ENCODE assay signal across 31 cellular contexts in the genomic region with DNA sequence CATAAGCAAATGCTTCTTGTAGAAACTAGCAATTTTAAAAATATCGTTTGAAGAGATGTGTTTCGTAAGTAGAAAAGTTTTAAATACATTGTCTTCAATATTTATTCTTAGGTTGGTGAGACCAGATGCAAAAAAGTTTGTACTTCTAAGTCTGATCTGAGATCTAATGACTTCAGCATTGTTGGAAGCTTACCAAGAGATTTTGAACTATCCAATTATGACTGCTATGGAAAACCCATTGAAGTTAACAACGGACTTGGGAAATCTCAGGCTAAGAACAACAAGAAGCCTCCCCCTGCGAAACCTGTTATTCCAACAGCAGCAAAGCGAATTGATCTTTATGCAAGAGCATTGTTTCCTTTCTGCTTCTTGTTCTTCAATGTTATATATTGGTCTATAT. TPM values are rescaled to one million over a fixed set of nuclear protein-coding genes. Genes with fewer than 3 reads are reported as not detected.
A peak's percentile ranks its signal among the peaks of the same experiment; 100 is the strongest.
DNase-seq lines count a peak whose midpoint lies in the region; ATAC-seq and TF ChIP-seq lines count a peak whose summit lies in the region.
"Had no signal": no experiment of that assay in that cellular context is flagged by ENCODE, and none has a peak within 500 bp of the region (broad histone marks: within the 10 kb centered on the region; RNA-seq: fewer than 3 reads in every experiment).

No MANE protein-coding gene starts in this region.

- H3K9me3 ChIP-seq in adipocyte (ENCODE audit: control insufficient read depth, low read length) (no peaks in the 10 kb centered on the region), heart left ventricle (no peaks in the 10 kb centered on the region), gastroesophageal sphincter (no peaks in the 10 kb centered on the region)

- WGBS in heart left ventricle, 4 donors = 72 to 78% (median 76%) methylated on average over 5 of the region's 5 CpGs
- 79 to 88% methylated on average over 5 of the region's 5 CpGs for WGBS in gastroesophageal sphincter (ENCODE audit: low coverage in 1 of 2), 2 donors

- TF ChIP-seq POLR2A in heart left ventricle (IDR thresholded peaks at IDR 0.05) (no peak), gastroesophageal sphincter (IDR thresholded peaks at IDR 0.05) (no peak)

- ATAC-seq in heart left ventricle (no peak), gastroesophageal sphincter (no peak), GM21367 (IDR thresholded peaks at IDR 0.05; ENCODE audit: unreplicated experiment) (no peak)
- ATAC-seq: HCT116, HepG2 had no signal

- H3K4me3 ChIP-seq in adipocyte (ENCODE audit: low read length) (no peak overlapping the region), heart left ventricle (no peak overlapping the region), gastroesophageal sphincter (no peak overlapping the region)
- H3K4me3 ChIP-seq: SK-N-MC had no signal

- DNase-seq in NCI-H1105 treated with DMSO at 0.1 percent for 48 hours (lab: John Stamatoyannopoulos, UW) (peak; percentile 11), NCI-H1105 (lab: John Stamatoyannopoulos, UW) (no peak), adipocyte (ENCODE audit: low read depth) (peak; percentile 12), fibroblast of peridontal ligament (ENCODE audit: extremely low read depth) (peak; percentile 62), stromal cell of bone marrow (ENCODE audit: low read depth) (peak; percentile 8), heart left ventricle (no peak)
- DNase-seq: AML-193; C1 segment of cervical spinal cord; Calu3; CD8-positive, alpha-beta memory T cell; DMS153; GDM1; KBM-7; MM.1S; NCI-H1048; NCI-H1436 treated with DMSO at 0.1 percent for 48 hours; NCI-H1930; NCI-H2171; NCI-H526 treated with DMSO at 0.1 percent for 48 hours; NK-92 treated with Interleukin-12 subunit alpha and Interleukin-12 subunit beta, amount 100 ng/mL, for 24 hours; SHP77 treated with DMSO at 0.1 percent for 48 hours had no signal

- no peaks in the 10 kb centered on the region for H3K4me1 ChIP-seq in adipocyte (ENCODE audit: control insufficient read depth, insufficient read depth, low read length)
- no peaks in the 10 kb centered on the region for H3K4me1 ChIP-seq in heart left ventricle
- peaks cover 0 to 8% (median 0%) of the 10 kb centered on the region in 3 donors for H3K4me1 ChIP-seq in gastroesophageal sphincter

- no peak for TF ChIP-seq EP300 in gastroesophageal sphincter (IDR thresholded peaks at IDR 0.05)

- intact Hi-C loops in heart left ventricle (cut with DNase I) = no loop called here

- H3K27me3 ChIP-seq in adipocyte (replicated peaks; ENCODE audit: control insufficient read depth, insufficient read depth, low read length) (no peaks in the 10 kb centered on the region), heart left ventricle (no peaks in the 10 kb centered on the region), gastroesophageal sphincter (no peaks in the 10 kb centered on the region)

- H3K36me3 ChIP-seq in adipocyte (ENCODE audit: control insufficient read depth, insufficient read depth, low read length, severe bottlenecking) (no peaks in the 10 kb centered on the region), heart left ventricle (no peaks in the 10 kb centered on the region), gastroesophageal sphincter (no peaks in the 10 kb centered on the region)

- H3K27ac ChIP-seq in heart left ventricle (no peak overlapping the region), gastroesophageal sphincter (no peak overlapping the region)
- H3K27ac ChIP-seq: 22Rv1, HL-60, RWPE1, SK-N-MC had no signal

- H3K9ac ChIP-seq in adipocyte (ENCODE audit: low read length) = no peak overlapping the region

- no peak for TF ChIP-seq CTCF in heart left ventricle (IDR thresholded peaks at IDR 0.05)
- TF ChIP-seq CTCF in gastroesophageal sphincter (IDR thresholded peaks at IDR 0.05) = no peak

RNA-seq across cellular contexts. Expression of a gene that starts 50.2 kb away (rescaled TPM):
- under 1 TPM in 2 of 9 donors, not detected in 7; 0.17 to 0.36 TPM for total RNA-seq in heart left ventricle
- not detected for polyA plus RNA-seq in heart left ventricle
- total RNA-seq in gastroesophageal sphincter = 1 to 10 TPM in 2 of 4 donors, under 1 TPM in 1, not detected in 1; 0.30 to 9.8 (median 8.4) TPM
- total RNA-seq: Calu3; CD8-positive, alpha-beta memory T cell; H1; HepG2; HT-29 had no signal
- polyA plus RNA-seq: CD8-positive, alpha-beta memory T cell; H1; HepG2 had no signal

Comparison
In these comparisons a context has a peak if more than half of its experiments do, and no peak if none do; other contexts are left out.
1. DNase-seq: peak in NCI-H1105 treated with DMSO at 0.1 percent for 48 hours (single experiment), adipocyte (single experiment), fibroblast of peridontal ligament (single experiment) and stromal cell of bone marrow (single experiment); none in NCI-H1105 (single experiment) and heart left ventricle (0 of 5).